8 cellular contexts compared by ENCODE assay signal in the genomic region with DNA sequence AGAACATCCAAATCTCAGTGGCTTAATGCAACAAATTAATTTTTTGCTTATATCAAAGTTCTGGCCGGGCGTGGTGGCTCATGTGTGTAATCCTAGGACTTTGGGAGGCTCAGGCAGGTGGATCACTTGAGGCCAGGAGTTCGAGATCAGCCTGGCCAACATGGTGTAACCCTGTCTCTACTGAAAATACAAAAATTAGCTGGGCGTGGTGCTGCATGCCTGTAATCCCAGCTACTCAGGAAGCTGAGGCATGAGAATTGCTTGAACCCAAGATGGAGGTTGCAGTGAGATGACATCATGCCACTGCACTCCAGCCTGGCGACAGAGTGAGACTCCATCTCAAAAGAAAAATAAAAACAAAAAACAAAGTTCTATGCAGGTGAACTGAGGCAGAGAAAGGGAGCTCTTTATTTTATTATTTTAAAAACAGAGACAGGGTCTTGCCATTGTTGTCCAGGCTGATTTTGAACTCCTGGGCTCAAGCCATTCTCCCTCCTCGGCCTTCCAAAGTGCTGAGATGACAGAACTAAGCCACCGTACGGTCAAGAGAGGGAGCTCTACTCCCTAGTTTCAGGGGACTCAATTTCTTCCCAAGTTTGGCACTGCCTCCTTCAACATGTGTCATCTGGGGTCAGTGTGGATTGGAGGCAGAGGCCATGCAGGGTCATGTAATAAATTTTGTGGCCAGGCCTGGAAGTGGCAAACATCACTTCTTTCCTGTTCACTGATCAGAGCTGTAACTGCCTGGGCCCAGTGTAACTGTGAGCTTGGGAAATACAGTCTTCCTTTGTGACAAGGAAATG.
DNase-seq lines count a peak whose midpoint lies in the region; ATAC-seq and TF ChIP-seq lines count a peak whose summit lies in the region.

No MANE protein-coding gene starts in this region.

- H3K27me3 ChIP-seq in NT2/D1 (ENCODE audit: insufficient read depth, insufficient read length) = peaks cover 17% of the 10 kb centered on the region

- peak; percentile 73 for TF ChIP-seq CTCF in choroid plexus epithelial cell (conservative IDR thresholded peaks at IDR 0.05; ENCODE audit: low read depth, low read length)

- ATAC-seq in HG03280 (IDR thresholded peaks at IDR 0.05; ENCODE audit: unreplicated experiment) (no peak), GM21367 (IDR thresholded peaks at IDR 0.05; ENCODE audit: unreplicated experiment) (no peak)

- H3K9me3 ChIP-seq in NT2/D1 (ENCODE audit: insufficient read depth, low read length) = no peaks in the 10 kb centered on the region

- no peak overlapping the region for H3K9ac ChIP-seq in NT2/D1 (ENCODE audit: insufficient read length, low read depth)

- peaks cover 5% of the 10 kb centered on the region for H3K4me1 ChIP-seq in NT2/D1 (ENCODE audit: insufficient read depth, insufficient read length)

- DNase-seq in AG08395 (ENCODE audit: low spot score) (peak; percentile 87), ELR (ENCODE audit: low read depth) (peak; percentile 64), NT2/D1 (ENCODE audit: low read depth, low spot score) (peak; percentile 36), choroid plexus epithelial cell (ENCODE audit: low read depth) (peak; percentile 67), medulla oblongata (ENCODE audit: extremely low spot score) (peak; percentile 91)
- DNase-seq in activated CD8-positive, alpha-beta memory T cell treated with anti-CD3 and anti-CD28 coated beads, Interleukin-2, amount 50 U/mL, for 4 hours = no peak

- no peak overlapping the region for H3K4me3 ChIP-seq in NT2/D1 (ENCODE audit: insufficient read length, low read depth)
- H3K4me3 ChIP-seq in choroid plexus epithelial cell (ENCODE audit: low read depth, low read length) = no peak overlapping the region

- peaks cover 6% of the 10 kb centered on the region for H3K36me3 ChIP-seq in NT2/D1 (ENCODE audit: insufficient read depth, insufficient read length, low read length)
